Comparison of ENCODE assay signal across 26 cellular contexts in genomic region chr3:197468167-197468566, GRCh38.
DNase-seq lines count a peak whose midpoint lies in the region; TF ChIP-seq lines count a peak whose summit lies in the region.
"Had no signal": no experiment of that assay in that cellular context is flagged by ENCODE, and none has a peak within 500 bp of the region (broad histone marks: within the 10 kb centered on the region; RNA-seq: fewer than 3 reads in every experiment).

No MANE protein-coding gene starts in this region.

- peak overlapping the region; percentile 75 for H4K91ac ChIP-seq in trophoblast cell (ENCODE audit: low read depth, low read length)

- H3K27ac ChIP-seq in GM23248 (no peak overlapping the region), trophoblast cell (ENCODE audit: low read depth, low read length) (peak overlapping the region; percentile 24), right atrium auricular region (no peak overlapping the region)
- H3K27ac ChIP-seq: esophagus muscularis mucosa, gastrocnemius medialis, tibial artery had no signal

- H3K4ac ChIP-seq in trophoblast cell (ENCODE audit: low read depth, low read length) = no peak overlapping the region

- H3K36me3 Mint-ChIP-seq in activated naive CD4-positive, alpha-beta T cell treated with anti-CD3 and anti-CD28 coated beads for 36 hours (ENCODE audit: low read depth) = no peaks in the 10 kb centered on the region
- H3K36me3 Mint-ChIP-seq: activated naive CD4-positive, alpha-beta T cell treated with anti-CD3 and anti-CD28 coated beads, Interleukin-2, amount 10 ng/mL, durations not matched to agents 7 days and 5 days; IgD-negative memory B cell; immature natural killer cell had no signal

- intact Hi-C loops in activated naive CD4-positive, alpha-beta T cell treated with anti-CD3 and anti-CD28 coated beads for 36 hours (cut with micrococcal nuclease) = no loop called here

- H3K27ac Mint-ChIP-seq in activated naive CD4-positive, alpha-beta T cell treated with anti-CD3 and anti-CD28 coated beads for 36 hours = no peak overlapping the region
- H3K27ac Mint-ChIP-seq: activated naive CD4-positive, alpha-beta T cell treated with anti-CD3 and anti-CD28 coated beads, Interleukin-2, amount 10 ng/mL, durations not matched to agents 7 days and 5 days; activated T-helper 1 cell treated with anti-CD3 and anti-CD28 coated beads, Interleukin-12 subunit alpha, Interleukin-12 subunit beta, Interleukin-2, Interleukin-4 antibody, amounts not matched to agents 30 ng/mL and 10 ng/mL and 1 ng/mL, durations not matched to agents 14 hours and 24 hours and 36 hours; immature natural killer cell; stimulated activated naive CD8-positive, alpha-beta T cell treated with anti-CD3 and anti-CD28 coated beads, Interleukin-15, amount 100 ng/mL, for 72 hours had no signal

- no peaks in the 10 kb centered on the region for H3K9me3 Mint-ChIP-seq in activated naive CD4-positive, alpha-beta T cell treated with anti-CD3 and anti-CD28 coated beads for 36 hours
- H3K9me3 Mint-ChIP-seq: activated naive CD4-positive, alpha-beta T cell treated with anti-CD3 and anti-CD28 coated beads, Interleukin-2, amount 10 ng/mL, durations not matched to agents 7 days and 5 days; activated T-helper 1 cell treated with anti-CD3 and anti-CD28 coated beads, Interleukin-12 subunit alpha, Interleukin-12 subunit beta, Interleukin-2, Interleukin-4 antibody, amounts not matched to agents 30 ng/mL and 10 ng/mL and 1 ng/mL, durations not matched to agents 14 hours and 24 hours and 36 hours; IgD-negative memory B cell; immature natural killer cell; stimulated activated naive CD8-positive, alpha-beta T cell treated with anti-CD3 and anti-CD28 coated beads, Interleukin-15, amount 100 ng/mL, for 72 hours had no signal

- H3K23ac ChIP-seq in trophoblast cell (ENCODE audit: low read length) = peak overlapping the region; percentile 27

- no peaks in the 10 kb centered on the region for H3K79me2 ChIP-seq in GM23248 (ENCODE audit: insufficient read depth)
- H3K79me2 ChIP-seq in trophoblast cell (ENCODE audit: control insufficient read depth, insufficient read depth, low read length, poor library complexity) = peaks cover 1% of the 10 kb centered on the region

- no peak for DNase-seq in GM23248
- peak; percentile 31 for DNase-seq in adipocyte (ENCODE audit: low read depth)
- DNase-seq in fibroblast of peridontal ligament (ENCODE audit: extremely low read depth) = peak; percentile 45
- DNase-seq in trophoblast cell = no peak
- no peak for DNase-seq in NCI-H1105 treated with DMSO at 0.1 percent for 48 hours (lab: John Stamatoyannopoulos, UW)
- DNase-seq in right atrium auricular region (ENCODE audit: low spot score) = no peak
- no peak for DNase-seq in activated naive CD4-positive, alpha-beta T cell treated with anti-CD3 and anti-CD28 coated beads for 36 hours
- no peak for DNase-seq in AG08396 (ENCODE audit: low spot score)
- DNase-seq: activated CD4-positive, alpha-beta T cell treated with anti-CD3 and anti-CD28 coated beads, Interleukin-2, amount 50 U/mL, for 48 hours; activated naive CD4-positive, alpha-beta T cell treated with anti-CD3 and anti-CD28 coated beads, Interleukin-2, amount 10 ng/mL, durations not matched to agents 7 days and 5 days; BE2C; gastrocnemius medialis; GDM1; hypothalamus; immature natural killer cell; left colon; NCI-H2029; NCI-H2227 treated with DMSO at 0.1 percent for 48 hours; stimulated activated CD8-positive, alpha-beta memory T cell treated with anti-CD3 and anti-CD28 coated beads, Interleukin-4, amount 100 ng/mL, for 48 hours; stimulated activated naive CD8-positive, alpha-beta T cell treated with anti-CD3 and anti-CD28 coated beads, Interleukin-15, amount 100 ng/mL, for 72 hours; T-helper 1 cell; tibial artery had no signal

- H3K4me1 ChIP-seq in GM23248 (ENCODE audit: insufficient read depth) (peaks cover 44% of the 10 kb centered on the region), adipocyte (ENCODE audit: control insufficient read depth, insufficient read depth, low read length) (peaks cover 57% of the 10 kb centered on the region), trophoblast cell (ENCODE audit: control insufficient read depth in 1 of 2, insufficient read depth in 2 of 2, low read length in 2 of 2) (peaks cover 29 to 45% of the 10 kb centered on the region in 2 experiments), right atrium auricular region (peaks cover 0 to 12% of the 10 kb centered on the region in 2 donors)
- H3K4me1 ChIP-seq: gastrocnemius medialis had no signal

- H2BK5ac ChIP-seq in trophoblast cell (ENCODE audit: low read depth, low read length, poor library complexity) = peak overlapping the region; percentile 29

- H3K9me3 ChIP-seq in GM23248 (ENCODE audit: low read depth) (no peaks in the 10 kb centered on the region), adipocyte (ENCODE audit: control insufficient read depth, low read length) (no peaks in the 10 kb centered on the region), trophoblast cell (ENCODE audit: insufficient read depth, low read depth, low read length) (no peaks in the 10 kb centered on the region), right atrium auricular region (no peaks in the 10 kb centered on the region)
- H3K9me3 ChIP-seq: BE2C, esophagus muscularis mucosa, gastrocnemius medialis, SJSA1, tibial artery had no signal

- H2AFZ ChIP-seq in GM23248 (peak overlapping the region; percentile 55; the same call in 1 of the 2 replicates), trophoblast cell (ENCODE audit: insufficient read depth, low read length, poor library complexity) (no peak overlapping the region)

- no peak for TF ChIP-seq CTCF in right atrium auricular region (IDR thresholded peaks at IDR 0.05)

- in situ Hi-C loops in GM23248 (cut with MboI) = no loop called here

- H3K4me1 Mint-ChIP-seq in activated naive CD4-positive, alpha-beta T cell treated with anti-CD3 and anti-CD28 coated beads for 36 hours (ENCODE audit: low read depth) = peaks cover 37% of the 10 kb centered on the region
- H3K4me1 Mint-ChIP-seq: IgD-negative memory B cell, immature natural killer cell had no signal

- H3K4me3 ChIP-seq in GM23248 (no peak overlapping the region), adipocyte (ENCODE audit: low read length) (no peak overlapping the region), trophoblast cell (ENCODE audit: low read depth, low read length) (no peak overlapping the region), right atrium auricular region (no peak overlapping the region)
- H3K4me3 ChIP-seq: esophagus muscularis mucosa, gastrocnemius medialis, SJSA1, tibial artery had no signal

- H3K27me3 ChIP-seq in GM23248 (replicated peaks; ENCODE audit: insufficient read depth) = no peaks in the 10 kb centered on the region
- H3K27me3 ChIP-seq in adipocyte (replicated peaks; ENCODE audit: control insufficient read depth, insufficient read depth, low read length) = no peaks in the 10 kb centered on the region
- no peaks in the 10 kb centered on the region for H3K27me3 ChIP-seq in trophoblast cell (ENCODE audit: insufficient read depth, low read length)
- no peaks in the 10 kb centered on the region for H3K27me3 ChIP-seq in right atrium auricular region
- H3K27me3 ChIP-seq: BE2C, esophagus muscularis mucosa, gastrocnemius medialis, SJSA1 had no signal

- H3K18ac ChIP-seq in trophoblast cell (ENCODE audit: low read length) = no peak overlapping the region

- H2BK12ac ChIP-seq in trophoblast cell (ENCODE audit: low read length) = peak overlapping the region; percentile 89

- peak overlapping the region; percentile 41 for H2BK120ac ChIP-seq in trophoblast cell (ENCODE audit: insufficient read depth, low read length, poor library complexity)

- peaks cover 39% of the 10 kb centered on the region for H3F3A ChIP-seq in GM23248 (ENCODE audit: insufficient read depth)

- H4K20me1 ChIP-seq in GM23248 (ENCODE audit: insufficient read depth) = no peaks in the 10 kb centered on the region

- no peak overlapping the region for H4K8ac ChIP-seq in trophoblast cell (ENCODE audit: low read depth, low read length)

- no peak overlapping the region for H4K12ac ChIP-seq in trophoblast cell (ENCODE audit: low read depth, low read length)

- H3K9me2 ChIP-seq in GM23248 (ENCODE audit: insufficient read depth) = no peaks in the 10 kb centered on the region

- H3K27me3 Mint-ChIP-seq in activated naive CD4-positive, alpha-beta T cell treated with anti-CD3 and anti-CD28 coated beads for 36 hours (ENCODE audit: low read depth) = peaks cover 28% of the 10 kb centered on the region

- H3K9ac ChIP-seq in GM23248 = no peak overlapping the region
- H3K9ac ChIP-seq in adipocyte (ENCODE audit: low read length) = peak overlapping the region; percentile 41
- H3K9ac ChIP-seq in trophoblast cell (ENCODE audit: low read length) = no peak overlapping the region

- CTCF ChIA-PET in activated naive CD4-positive, alpha-beta T cell treated with anti-CD3 and anti-CD28 coated beads for 36 hours (lab: Charles Lee) = interaction anchor here (2.1 kb wide), 1 partner anchor 211 kb away, joined by 5 read pairs; no protein-coding TSS in a partner anchor

- no peak overlapping the region for H3K4me3 Mint-ChIP-seq in activated naive CD4-positive, alpha-beta T cell treated with anti-CD3 and anti-CD28 coated beads for 36 hours
- H3K4me3 Mint-ChIP-seq: activated naive CD4-positive, alpha-beta T cell treated with anti-CD3 and anti-CD28 coated beads, Interleukin-2, amount 10 ng/mL, durations not matched to agents 7 days and 5 days; activated T-helper 1 cell treated with anti-CD3 and anti-CD28 coated beads, Interleukin-12 subunit alpha, Interleukin-12 subunit beta, Interleukin-2, Interleukin-4 antibody, amounts not matched to agents 30 ng/mL and 10 ng/mL and 1 ng/mL, durations not matched to agents 14 hours and 24 hours and 36 hours; IgD-negative memory B cell; immature natural killer cell; stimulated activated naive CD8-positive, alpha-beta T cell treated with anti-CD3 and anti-CD28 coated beads, Interleukin-15, amount 100 ng/mL, for 72 hours had no signal

- peak overlapping the region; percentile 33 for H3K14ac ChIP-seq in trophoblast cell (ENCODE audit: low read length)

- H3K4me2 ChIP-seq in GM23248 (ENCODE audit: unreplicated experiment) = no peak overlapping the region
- no peak overlapping the region for H3K4me2 ChIP-seq in trophoblast cell (ENCODE audit: low read length)

- peaks cover 24% of the 10 kb centered on the region for H3K79me1 ChIP-seq in trophoblast cell (ENCODE audit: low read length)

- H3K36me3 ChIP-seq in GM23248 (ENCODE audit: low read depth) (no peaks in the 10 kb centered on the region), adipocyte (ENCODE audit: control insufficient read depth, insufficient read depth, low read length, severe bottlenecking) (no peaks in the 10 kb centered on the region), trophoblast cell (ENCODE audit: control insufficient read depth in 1 of 2, insufficient read depth in 2 of 2, low read length in 2 of 2) (no peaks in the 10 kb centered on the region), right atrium auricular region (no peaks in the 10 kb centered on the region)
- H3K36me3 ChIP-seq: BE2C, esophagus muscularis mucosa, gastrocnemius medialis, SJSA1, tibial artery had no signal

- peak overlapping the region; percentile 82 for H2AK5ac ChIP-seq in trophoblast cell (ENCODE audit: low read length)

- 11 to 19% methylated on average over 7 of the region's 7 CpGs for WGBS in GM23248 (ENCODE audit: low coverage in 1 of 2, low lambda C conversion rate in 2 of 2, missing lambda C conversion rate in 2 of 2), 2 experiments
- WGBS in trophoblast cell (ENCODE audit: extremely low coverage, insufficient coverage, insufficient read length) = no CpG with 5 or more reads among the region's 7 CpGs

Comparison
In these comparisons a context has a peak if more than half of its experiments do, and no peak if none do; other contexts are left out.
1. DNase-seq: peak in adipocyte (single experiment) and fibroblast of peridontal ligament (single experiment); none in GM23248 (single experiment), trophoblast cell (0 of 2), NCI-H1105 treated with DMSO at 0.1 percent for 48 hours (single experiment), right atrium auricular region (single experiment), activated naive CD4-positive, alpha-beta T cell treated with anti-CD3 and anti-CD28 coated beads for 36 hours (single experiment) and AG08396 (single experiment).